In the genomic region with DNA sequence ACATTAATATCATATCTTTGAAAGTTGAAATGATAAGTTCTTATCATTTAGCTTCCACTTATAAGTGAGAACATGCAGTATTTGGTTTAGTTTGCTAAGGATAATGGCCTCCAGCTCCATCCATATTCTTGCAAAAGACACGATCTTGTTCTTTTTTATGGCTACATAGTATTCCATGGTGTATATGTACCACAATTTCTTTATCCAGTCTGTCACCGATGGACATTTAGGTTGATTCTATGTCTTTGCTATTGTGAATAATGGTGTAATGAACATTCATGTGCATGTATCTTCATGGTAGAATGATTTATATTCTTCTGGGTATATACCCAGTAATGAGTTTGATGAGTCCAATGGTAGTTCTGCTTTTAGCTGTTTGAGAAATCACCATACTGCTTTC, we compare ENCODE assay signal across 11 cellular contexts.
"Had no signal": no experiment of that assay in that cellular context is flagged by ENCODE, and none has a peak within 500 bp of the region (broad histone marks: within the 10 kb centered on the region; RNA-seq: fewer than 3 reads in every experiment).

No MANE protein-coding gene starts in this region.

- H3K9ac ChIP-seq: GM23248 had no signal

- H3K36me3 ChIP-seq: HAP-1 had no signal

- H3K4me2 ChIP-seq: GM23338 had no signal

- H3K4me1 ChIP-seq: HAP-1 had no signal

- FAIRE-seq: H1, H54 had no signal

- H3K27ac ChIP-seq: GM23248 had no signal

- H3K4me3 ChIP-seq: GM23248, GM23338, HAP-1 had no signal

- ATAC-seq: GM23338, HCT116 had no signal

- DNase-seq: GM23248, GOT3, H7, H9, HCEC 1CT, HFFc6 had no signal

- H3K9me3 ChIP-seq: HAP-1 had no signal

- H2AFZ ChIP-seq: GM23248, GM23338 had no signal
